Comparison of ENCODE assay signal across 11 cellular contexts in genomic region chr2:11175293-11175795, GRCh38. TPM values are rescaled to one million over a fixed set of nuclear protein-coding genes. Genes with fewer than 3 reads are reported as not detected.
DNase-seq lines count a peak whose midpoint lies in the region; ATAC-seq and FAIRE-seq lines count a peak whose summit lies in the region.
"Had no signal": no experiment of that assay in that cellular context is flagged by ENCODE, and none has a peak within 500 bp of the region (broad histone marks: within the 10 kb centered on the region; RNA-seq: fewer than 3 reads in every experiment).

No MANE protein-coding gene starts in this region.

- FAIRE-seq in urothelium cell line (lab: Jason Lieb, UNC): no peak
- FAIRE-seq: colon had no signal

- intact Hi-C loops in Right ventricle myocardium inferior (cut with DNase I): no loop called here
- intact Hi-C loops in cardiac septum (cut with DNase I): no loop called here

- H3K4me1 Mint-ChIP-seq in immature natural killer cell: peaks cover 12 to 14% of the 10 kb centered on the region in 2 donors

- H3K27me3 Mint-ChIP-seq in immature natural killer cell (ENCODE audit: low read depth in 3 of 3): no peaks in the 10 kb centered on the region
- H3K27me3 Mint-ChIP-seq: stimulated activated naive CD8-positive, alpha-beta T cell treated with anti-CD3 and anti-CD28 coated beads, Interleukin-15, amount 100 ng/mL, for 72 hours had no signal

- no peaks in the 10 kb centered on the region for H3K9me3 Mint-ChIP-seq in immature natural killer cell
- H3K9me3 Mint-ChIP-seq: stimulated activated naive CD8-positive, alpha-beta T cell treated with anti-CD3 and anti-CD28 coated beads, Interleukin-15, amount 100 ng/mL, for 72 hours had no signal

- ATAC-seq in Right ventricle myocardium inferior (no peak), GM19023 (IDR thresholded peaks at IDR 0.05; ENCODE audit: unreplicated experiment) (no peak), GM19035 (IDR thresholded peaks at IDR 0.05; ENCODE audit: unreplicated experiment) (no peak)
- ATAC-seq: stimulated activated naive CD8-positive, alpha-beta T cell treated with anti-CD3 and anti-CD28 coated beads, Interleukin-15, amount 100 ng/mL, for 72 hours had no signal

- H3K4me3 Mint-ChIP-seq in immature natural killer cell: peak overlapping the region in 3 of 5 donors; percentile 4 to 34 (median 31)
- H3K4me3 Mint-ChIP-seq: stimulated activated naive CD8-positive, alpha-beta T cell treated with anti-CD3 and anti-CD28 coated beads, Interleukin-15, amount 100 ng/mL, for 72 hours had no signal

- peaks cover 11 to 19% (median 19%) of the 10 kb centered on the region in 3 donors for H3K36me3 Mint-ChIP-seq in immature natural killer cell

- DNase-seq in Right ventricle myocardium inferior (ENCODE audit: missing footprints) (peak; percentile 67), cardiac septum (ENCODE audit: low spot score) (no peak), UCSD-AML1 (lab: John Stamatoyannopoulos, UW; ENCODE audit: unreplicated experiment) (peak; percentile 33), immature natural killer cell (no peak), urothelium cell line (ENCODE audit: low spot score) (peak; percentile 70)
- no peak for DNase-seq in central memory CD4-positive, alpha-beta T cell
- DNase-seq: Calu3; stimulated activated naive CD8-positive, alpha-beta T cell treated with anti-CD3 and anti-CD28 coated beads, Interleukin-15, amount 100 ng/mL, for 72 hours had no signal

- peak overlapping the region; percentile 2 to 63 (median 36) for H3K27ac Mint-ChIP-seq in immature natural killer cell

RNA-seq across cellular contexts. Expression of gene SLC66A3, which starts 20.1 kb away (rescaled TPM):
- total RNA-seq in Right ventricle myocardium inferior (11.5 TPM), cardiac septum (9.7 TPM)
- 100 to 1,000 TPM in 1 of 3 donors, 10 to 100 TPM in 2; 78.8 to 191 (median 88.2) TPM for polyA plus RNA-seq in immature natural killer cell

Comparison
In these comparisons a context has a peak if more than half of its experiments do, and no peak if none do; other contexts are left out.
1. DNase-seq: peak in Right ventricle myocardium inferior (single experiment), UCSD-AML1 (single experiment) and urothelium cell line (single experiment); none in cardiac septum (single experiment), immature natural killer cell (0 of 3) and central memory CD4-positive, alpha-beta T cell (single experiment).